In the genomic region with DNA sequence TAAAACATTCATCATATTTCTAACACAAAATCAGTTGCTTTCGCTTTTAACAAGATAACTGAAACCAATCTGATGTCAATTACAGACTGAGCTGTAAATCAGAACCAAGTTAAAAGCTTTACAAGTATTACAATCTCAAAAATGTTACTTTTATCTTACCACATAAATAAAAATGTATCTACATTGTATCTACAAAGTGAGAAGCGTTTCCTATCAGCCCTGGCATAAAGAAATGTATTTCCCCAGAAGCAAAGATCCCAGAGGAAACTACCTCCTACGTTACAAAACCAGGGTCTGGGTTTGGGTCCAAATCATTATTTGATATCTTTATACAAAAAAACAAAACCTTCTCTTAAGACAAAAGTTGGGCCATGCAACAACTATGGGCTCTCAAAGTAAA, we compare ENCODE assay signal across 9 cellular contexts. TPM values are rescaled to one million over a fixed set of nuclear protein-coding genes. Genes with fewer than 3 reads are reported as not detected.
A peak's percentile ranks its signal among the peaks of the same experiment; 100 is the strongest.
DNase-seq lines count a peak whose midpoint lies in the region; ATAC-seq and TF ChIP-seq lines count a peak whose summit lies in the region.
"Had no signal": no experiment of that assay in that cellular context is flagged by ENCODE, and none has a peak within 500 bp of the region (broad histone marks: within the 10 kb centered on the region; RNA-seq: fewer than 3 reads in every experiment).

No MANE protein-coding gene starts in this region.

- TF ChIP-seq CTCF in activated B cell treated with CpG ODN at 0.5 μM for 24 hours (IDR thresholded peaks at IDR 0.05) (no peak), fibroblast of villous mesenchyme (IDR thresholded peaks at IDR 0.05; ENCODE audit: insufficient read depth, low read depth, low read length) (no peak), gastrocnemius medialis (IDR thresholded peaks at IDR 0.05 in 4 of 5, conservative IDR thresholded peaks at IDR 0.05 in 1 of 5) (no peak)

- 4 to 10% methylated on average over 3 of the region's 3 CpGs for WGBS in GM23248 (ENCODE audit: low coverage in 1 of 2, low lambda C conversion rate in 2 of 2, missing lambda C conversion rate in 2 of 2), 2 experiments

- peaks cover 48% of the 10 kb centered on the region for H3K4me1 ChIP-seq in GM23248 (ENCODE audit: insufficient read depth)
- peaks cover 41 to 44% of the 10 kb centered on the region in 2 donors for H3K4me1 ChIP-seq in gastrocnemius medialis

- no peaks in the 10 kb centered on the region for H3K27me3 ChIP-seq in GM23248 (replicated peaks; ENCODE audit: insufficient read depth)
- no peaks in the 10 kb centered on the region for H3K27me3 ChIP-seq in gastrocnemius medialis

- H3K9me3 Mint-ChIP-seq in activated B cell treated with CpG ODN at 0.5 μM for 24 hours = peaks cover 2% of the 10 kb centered on the region

- in situ Hi-C loops in GM23248 (cut with MboI) (loop anchor here (10.0 kb wide), 1 partner anchor 173 kb away; no protein-coding TSS in a partner anchor), gastrocnemius medialis (cut with MboI; ENCODE audit: low sequenced_read_pairs in 4 of 4) (loop anchor here in 1 of 4 donors (10.0 to 25.0 kb wide), 2 partner anchors 97 to 171 kb away; no protein-coding TSS in a partner anchor)

- peak overlapping the region; percentile 84 for H3K4me3 ChIP-seq in GM23248
- H3K4me3 ChIP-seq in fibroblast of villous mesenchyme (ENCODE audit: low read depth, low read length) = peak overlapping the region; percentile 68
- peak overlapping the region; percentile 68 to 95 (median 74) for H3K4me3 ChIP-seq in gastrocnemius medialis

- H3K9me3 ChIP-seq in GM23248 (ENCODE audit: low read depth) = no peaks in the 10 kb centered on the region
- H3K9me3 ChIP-seq in gastrocnemius medialis = no peaks in the 10 kb centered on the region

- POLR2A ChIA-PET in activated B cell treated with CpG ODN at 0.5 μM for 24 hours (lab: Charles Lee) = no interaction called here

- H2AFZ ChIP-seq in GM23248 = peak overlapping the region; percentile 67; the same call in 1 of the 2 replicates

- H3F3A ChIP-seq in GM23248 (ENCODE audit: insufficient read depth) = peaks cover 52% of the 10 kb centered on the region

- no peak overlapping the region for H3K4me3 Mint-ChIP-seq in activated B cell treated with CpG ODN at 0.5 μM for 24 hours

- H3K79me2 ChIP-seq in GM23248 (ENCODE audit: insufficient read depth) = peaks cover 59% of the 10 kb centered on the region

- H3K27me3 Mint-ChIP-seq in activated B cell treated with CpG ODN at 0.5 μM for 24 hours = no peaks in the 10 kb centered on the region

- H3K36me3 ChIP-seq in GM23248 (ENCODE audit: low read depth) (no peaks in the 10 kb centered on the region), gastrocnemius medialis (no peaks in the 10 kb centered on the region)

- no peaks in the 10 kb centered on the region; the same call in 1 of the 2 replicates for H4K20me1 ChIP-seq in GM23248 (ENCODE audit: insufficient read depth)

- no peaks in the 10 kb centered on the region for H3K9me2 ChIP-seq in GM23248 (ENCODE audit: insufficient read depth)

- no peak for TF ChIP-seq POLR2A in gastrocnemius medialis (IDR thresholded peaks at IDR 0.05)

- DNase-seq in GM23248 = peak; percentile 31
- DNase-seq in activated B cell treated with CpG ODN at 0.5 μM for 24 hours = no peak
- DNase-seq in fibroblast of villous mesenchyme (ENCODE audit: low read depth) = no peak
- DNase-seq in gastrocnemius medialis = no peak
- DNase-seq in NCI-H1436 (lab: John Stamatoyannopoulos, UW) = no peak
- DNase-seq: Kasumi-1 had no signal

- peaks cover 57% of the 10 kb centered on the region for H3K4me1 Mint-ChIP-seq in activated B cell treated with CpG ODN at 0.5 μM for 24 hours

- no peak for ATAC-seq in activated B cell treated with CpG ODN at 0.5 μM for 24 hours (ENCODE audit: low read depth)
- ATAC-seq in gastrocnemius medialis = no peak
- no peak for ATAC-seq in HG03565 (IDR thresholded peaks at IDR 0.05; ENCODE audit: unreplicated experiment)
- ATAC-seq in HG02870 (IDR thresholded peaks at IDR 0.05; ENCODE audit: unreplicated experiment) = no peak
- ATAC-seq in GM21825 (IDR thresholded peaks at IDR 0.05; ENCODE audit: unreplicated experiment) = no peak

- H3K27ac ChIP-seq in GM23248 (peak overlapping the region; percentile 91), gastrocnemius medialis (peak overlapping the region; percentile 87 to 99 (median 92))

- intact Hi-C loops in activated B cell treated with CpG ODN at 0.5 μM for 24 hours (cut with micrococcal nuclease) = loop anchor here (5.0 to 10.0 kb wide), 3 partner anchors 263 to 1446 kb away; a partner anchor contains a TSS
- intact Hi-C loops in gastrocnemius medialis (cut with DNase I; ENCODE audit: low total_unique reads) = loop anchor here (5.0 kb wide), 1 partner anchor 186 kb away; a partner anchor contains a TSS

- H3K27ac Mint-ChIP-seq in activated B cell treated with CpG ODN at 0.5 μM for 24 hours = peak overlapping the region; percentile 87

- H3K36me3 Mint-ChIP-seq in activated B cell treated with CpG ODN at 0.5 μM for 24 hours (ENCODE audit: low read depth) = peaks cover 5% of the 10 kb centered on the region

- H3K9ac ChIP-seq in GM23248 = peak overlapping the region; percentile 87

- CTCF ChIA-PET in activated B cell treated with CpG ODN at 0.5 μM for 24 hours (lab: Charles Lee) = no interaction called here

- peak overlapping the region; percentile 89 for H3K4me2 ChIP-seq in GM23248 (ENCODE audit: unreplicated experiment)

RNA-seq across cellular contexts. Expression of a gene that starts 2.6 kb away (rescaled TPM):
- total RNA-seq in GM23248 (2014; rRNA removed; shearing (Covaris generic)) = 19.1 and 21.1 TPM in 2 replicates
- polyA plus RNA-seq in GM23248 (2016; fragmentation: Nextera tagmentation; extraction: Ambion mirVana) = 6.6 and 6.8 TPM in 2 replicates
- total RNA-seq in activated B cell treated with CpG ODN at 0.5 μM for 24 hours = 21.6 and 23.1 TPM in 2 replicates
- total RNA-seq in fibroblast of villous mesenchyme = 28.7 and 29.8 TPM in 2 replicates
- total RNA-seq in gastrocnemius medialis = 10 to 100 TPM; 15.4 to 44.8 (median 18.3) TPM
